2 cellular contexts compared by ENCODE assay signal in genomic region chr1:7362947-7363346, GRCh38.
TF ChIP-seq lines count a peak whose summit lies in the region.

No MANE protein-coding gene starts in this region.

TF ChIP-seq in H1, 55 proteins besides CTCF, POLR2A, EP300 and RAD21 (continued from another document):
- TF ChIP-seq SAP30 (IDR thresholded peaks at IDR 0.05; ENCODE audit: insufficient read depth, insufficient replicate concordance, low read length) (no peak), JUN (IDR thresholded peaks at IDR 0.05; ENCODE audit: low read depth, low read length) (no peak), KDM5A (IDR thresholded peaks at IDR 0.05; ENCODE audit: low read length) (no peak), GABPA (IDR thresholded peaks at IDR 0.05; ENCODE audit: borderline replicate concordance, insufficient read depth, low read length) (no peak), TEAD4 (IDR thresholded peaks at IDR 0.05; ENCODE audit: low read depth, low read length) (no peak)

TF ChIP-seq in SK-N-SH treated with all-trans-retinoic acid at 6 μM for 48 hours, 23 proteins besides CTCF, POLR2A, EP300 and RAD21 (continued from another document):
- TF ChIP-seq CSRNP3 (CRISPR knock-in tag; IDR thresholded peaks at IDR 0.05) (no peak), SNAI2 (CRISPR knock-in tag; IDR thresholded peaks at IDR 0.05) (no peak), BACH2 (CRISPR knock-in tag; IDR thresholded peaks at IDR 0.05; ENCODE audit: borderline replicate concordance) (no peak), CSDC2 (CRISPR knock-in tag; IDR thresholded peaks at IDR 0.05) (no peak), RARB (CRISPR knock-in tag; IDR thresholded peaks at IDR 0.05) (no peak), ZFP3 (CRISPR knock-in tag; IDR thresholded peaks at IDR 0.05) (no peak), ZNF70 (CRISPR knock-in tag; IDR thresholded peaks at IDR 0.05) (no peak), PPARA (CRISPR knock-in tag; IDR thresholded peaks at IDR 0.05; ENCODE audit: borderline replicate concordance) (no peak), ESRRG (CRISPR knock-in tag; IDR thresholded peaks at IDR 0.05) (no peak), CREB5 (CRISPR knock-in tag; IDR thresholded peaks at IDR 0.05; ENCODE audit: low read depth) (no peak), ARNTL (CRISPR knock-in tag; IDR thresholded peaks at IDR 0.05; ENCODE audit: borderline replicate concordance, low read depth) (no peak), ISL1 (CRISPR knock-in tag; IDR thresholded peaks at IDR 0.05) (no peak)
